ENCODE assay signal across 9 cellular contexts in the genomic region with DNA sequence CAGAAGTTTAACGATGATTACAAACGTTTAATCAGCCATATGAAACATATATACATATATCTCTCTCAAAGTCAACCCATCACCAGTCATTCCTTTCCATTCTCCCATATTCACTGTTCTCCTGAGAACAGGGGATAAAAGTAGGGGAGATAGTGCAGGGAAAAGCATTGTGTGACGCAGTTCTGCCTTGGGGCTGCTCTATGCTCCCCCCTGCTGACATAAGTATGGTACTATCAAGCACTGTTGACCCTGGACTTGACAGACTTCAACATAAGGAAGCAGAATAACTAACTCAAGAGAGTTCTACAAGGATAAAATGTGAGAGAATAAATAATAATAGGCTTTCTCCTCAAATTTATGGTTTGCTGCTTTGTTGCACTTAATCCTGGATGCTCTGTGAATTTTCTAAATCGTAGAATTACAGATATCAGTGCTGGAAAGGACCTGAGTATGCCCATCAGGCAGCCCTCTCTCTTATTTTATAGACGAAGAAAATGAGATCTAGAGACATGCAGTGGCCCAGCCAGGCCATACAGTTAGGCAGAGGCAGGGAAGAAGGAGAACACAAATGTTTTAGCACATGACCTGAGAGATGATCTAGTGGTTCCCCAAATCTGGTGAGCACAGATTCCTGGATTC.
DNase-seq lines count a peak whose midpoint lies in the region; ATAC-seq, FAIRE-seq and TF ChIP-seq lines count a peak whose summit lies in the region.
"Had no signal": no experiment of that assay in that cellular context is flagged by ENCODE, and none has a peak within 500 bp of the region (broad histone marks: within the 10 kb centered on the region; RNA-seq: fewer than 3 reads in every experiment).

No MANE protein-coding gene starts in this region.

- FAIRE-seq in H1 (lab: Jason Lieb, UNC): peak; percentile 63

- no peak overlapping the region for H3K4ac ChIP-seq in H1 (replicated peaks; ENCODE audit: insufficient read length, low read depth, low read length)

- POLR2A ChIA-PET in H1 (lab: Charles Lee; ENCODE audit: partially characterized antibody): interaction anchor here (2.1 kb wide), 1 partner anchor 11 kb away, joined by 6 read pairs; no protein-coding TSS in a partner anchor

- H3K9me3 ChIP-seq in H1 (ENCODE audit: insufficient read depth in 2 of 2, low read depth in 1 of 2, low read length in 1 of 2) (no peaks in the 10 kb centered on the region), esophagus muscularis mucosa (no peaks in the 10 kb centered on the region)

- CTCF ChIA-PET in H1 (lab: Charles Lee; ENCODE audit: partially characterized antibody): interaction anchor here (0.6 to 3.4 kb wide), 24 partner anchors 12 to 257 kb away, joined by 3 to 21 read pairs (median 4); no protein-coding TSS in a partner anchor

- no peak overlapping the region for H2BK5ac ChIP-seq in H1 (ENCODE audit: low read depth, low read length)

- H2BK120ac ChIP-seq in H1 (replicated peaks; ENCODE audit: low read depth, low read length): no peak overlapping the region

- no peaks in the 10 kb centered on the region for H3K9me3 Mint-ChIP-seq in mesothelial cell of epicardium

- no peak overlapping the region for H2BK15ac ChIP-seq in H1 (ENCODE audit: low read length)

- TF ChIP-seq RAD21 in H1 (IDR thresholded peaks at IDR 0.05 in 1 of 2, conservative IDR thresholded peaks at IDR 0.05 in 1 of 2; ENCODE audit: low read depth in 2 of 2, low read length in 2 of 2): peak; percentile 74 to 78

- intact Hi-C loops in esophagus muscularis mucosa (cut with DNase I): no loop called here

- no peaks in the 10 kb centered on the region for H4K20me1 ChIP-seq in H1 (replicated peaks in 1 of 2; ENCODE audit: control insufficient read depth in 1 of 2, insufficient read depth in 2 of 2, low read length in 2 of 2)

- peaks cover 13% of the 10 kb centered on the region for H3K4me1 Mint-ChIP-seq in mesothelial cell of epicardium

- H2AK5ac ChIP-seq in H1 (ENCODE audit: low read depth, low read length): no peak overlapping the region

- H3K4me1 ChIP-seq in H1 (replicated peaks in 1 of 4; ENCODE audit: control insufficient read depth in 3 of 4, insufficient read depth in 4 of 4, low read length in 3 of 4): peaks cover 0 to 6% (median 2%) of the 10 kb centered on the region in 4 experiments; a peak in 1 of 7 replicates
- peaks cover 0 to 3% (median under 1%) of the 10 kb centered on the region in 4 donors for H3K4me1 ChIP-seq in esophagus muscularis mucosa

- H3K9ac ChIP-seq in H1 (replicated peaks in 1 of 4; ENCODE audit: extremely low read depth in 1 of 4, low read depth in 3 of 4, low read length in 3 of 4): no peak overlapping the region

- H3K4me2 ChIP-seq in H1 (ENCODE audit: insufficient read depth in 1 of 2, low read depth in 2 of 2, low read length in 2 of 2): no peak overlapping the region

- H3K79me1 ChIP-seq in H1 (ENCODE audit: low read depth, low read length): no peaks in the 10 kb centered on the region

- H2BK12ac ChIP-seq in H1 (ENCODE audit: low read depth, low read length): no peak overlapping the region

- no peak for ATAC-seq in HG02852 (IDR thresholded peaks at IDR 0.05; ENCODE audit: unreplicated experiment)

- no peaks in the 10 kb centered on the region for H3K36me3 ChIP-seq in H1 (ENCODE audit: control insufficient read depth in 2 of 4, insufficient read depth in 4 of 4, low read length in 3 of 4)
- H3K36me3 ChIP-seq in esophagus muscularis mucosa: no peaks in the 10 kb centered on the region

- no peak overlapping the region for H2BK20ac ChIP-seq in H1 (ENCODE audit: low read length)

- no peak overlapping the region for H3K4me3 Mint-ChIP-seq in mesothelial cell of epicardium
- H3K4me3 Mint-ChIP-seq: activated naive CD8-positive, alpha-beta T cell had no signal

- no peak overlapping the region for H4K91ac ChIP-seq in H1 (replicated peaks; ENCODE audit: insufficient read length, low read length)

- peaks cover 0 to 1% (median 0%) of the 10 kb centered on the region in 4 experiments; a peak in 2 of 7 replicates for H3K27me3 ChIP-seq in H1 (replicated peaks in 1 of 4; ENCODE audit: control insufficient read depth in 3 of 4, extremely low read depth in 1 of 4, insufficient read depth in 3 of 4, low read length in 3 of 4)
- H3K27me3 ChIP-seq in esophagus muscularis mucosa: no peaks in the 10 kb centered on the region

- TF ChIP-seq EP300 in H1 (IDR thresholded peaks at IDR 0.05; ENCODE audit: borderline replicate concordance in 1 of 2, low read depth in 2 of 2, low read length in 2 of 2) (no peak), esophagus muscularis mucosa (IDR thresholded peaks at IDR 0.05) (no peak)

- H4K5ac ChIP-seq in H1 (ENCODE audit: insufficient read length, low read depth, low read length): no peak overlapping the region

- H3K27ac ChIP-seq in H1 (ENCODE audit: low read depth, low read length) (no peak overlapping the region), esophagus muscularis mucosa (replicated peaks in 1 of 4) (no peak overlapping the region)

- TF ChIP-seq POLR2A in H1 (IDR thresholded peaks at IDR 0.05; ENCODE audit: control extremely low read depth in 1 of 2, low read depth in 2 of 2, low read length in 2 of 2): no peak
- no peak for TF ChIP-seq POLR2A in esophagus muscularis mucosa (IDR thresholded peaks at IDR 0.05; ENCODE audit: low read depth)

- DNase-seq in SHP77 (lab: John Stamatoyannopoulos, UW) (peak; percentile 29 to 37), SHP77 treated with DMSO at 0.1 percent for 48 hours (lab: John Stamatoyannopoulos, UW) (no peak), LoVo (ENCODE audit: low spot score) (peak; percentile 66), SK-MEL-5 (ENCODE audit: low read depth, low spot score) (peak; percentile 81), H1 (ENCODE audit: low read depth in 1 of 2, low spot score in 2 of 2) (no peak), mesothelial cell of epicardium (ENCODE audit: low spot score in 2 of 2, unreplicated experiment in 2 of 2) (no peak), esophagus muscularis mucosa (ENCODE audit: extremely low spot score) (no peak)

- no peaks in the 10 kb centered on the region for H3K23me2 ChIP-seq in H1 (ENCODE audit: low read depth, low read length)

- TF ChIP-seq CTCF in H1 (IDR thresholded peaks at IDR 0.05; ENCODE audit: control extremely low read depth in 1 of 3, insufficient read depth in 1 of 3, low read depth in 1 of 3, low read length in 3 of 3) (peak; percentile 67 to 84 (median 67)), mesothelial cell of epicardium (IDR thresholded peaks at IDR 0.05; ENCODE audit: unreplicated experiment) (peak; percentile 42), esophagus muscularis mucosa (IDR thresholded peaks at IDR 0.05) (peak in 1 of 3 experiments; percentile 49)

- no peak overlapping the region for H2AFZ ChIP-seq in H1 (ENCODE audit: low read length)

- no peak overlapping the region for H3K27ac Mint-ChIP-seq in mesothelial cell of epicardium
- H3K27ac Mint-ChIP-seq: activated naive CD8-positive, alpha-beta T cell had no signal

- H3K56ac ChIP-seq in H1 (replicated peaks; ENCODE audit: insufficient read length, low read depth, low read length): no peak overlapping the region

- no peaks in the 10 kb centered on the region for H3K27me3 Mint-ChIP-seq in mesothelial cell of epicardium (ENCODE audit: low read depth)

- no peaks in the 10 kb centered on the region for H3K36me3 Mint-ChIP-seq in mesothelial cell of epicardium
- H3K36me3 Mint-ChIP-seq: activated naive CD8-positive, alpha-beta T cell had no signal

- H3K18ac ChIP-seq in H1 (ENCODE audit: extremely low read depth, low read length): no peak overlapping the region

- no peak overlapping the region for H3K4me3 ChIP-seq in H1 (ENCODE audit: extremely low read depth in 1 of 4, insufficient read depth in 2 of 4, low read depth in 3 of 4, low read length in 4 of 4)
- H3K4me3 ChIP-seq in esophagus muscularis mucosa: no peak overlapping the region

- no peak overlapping the region for H3K14ac ChIP-seq in H1 (ENCODE audit: insufficient read length)

- WGBS in H1 (ENCODE audit: extremely low coverage in 1 of 2, insufficient coverage in 1 of 2, insufficient read length in 1 of 2, insufficient replicate concordance in 2 of 2, low coverage in 1 of 2, low lambda C conversion rate in 2 of 2, missing lambda C conversion rate in 1 of 2), 2 experiments: 58% methylated on average over 5 of the region's 5 CpGs; no CpG with 5 or more reads in 1 of the 2 experiments
- 70% methylated on average over 5 of the region's 5 CpGs for WGBS in esophagus muscularis mucosa

- no peak overlapping the region for H3K23ac ChIP-seq in H1 (ENCODE audit: insufficient read length)

- H4K8ac ChIP-seq in H1 (ENCODE audit: extremely low read depth, insufficient read depth, low read length): no peak overlapping the region

- H3K79me2 ChIP-seq in H1 (ENCODE audit: control insufficient read depth in 1 of 2, insufficient read depth in 2 of 2, low read length in 2 of 2): no peaks in the 10 kb centered on the region

- in situ Hi-C loops in SK-MEL-5 (cut with HindIII; ENCODE audit: low pct_unique_long_range_greater_than_20kb, low sequenced_read_pairs): no loop called here

TF ChIP-seq in H1, 55 proteins besides CTCF, POLR2A, EP300 and RAD21:
- TF ChIP-seq RBBP5 (IDR thresholded peaks at IDR 0.05; ENCODE audit: borderline replicate concordance, low read depth, low read length) (no peak), CREB1 (IDR thresholded peaks at IDR 0.05) (peak; percentile 47; the same call in 1 of the 2 replicates)

Comparison
In these comparisons a context has a peak if more than half of its experiments do, and no peak if none do; other contexts are left out.
1. DNase-seq: peak in SHP77 (2 of 2), LoVo (single experiment) and SK-MEL-5 (single experiment); none in SHP77 treated with DMSO at 0.1 percent for 48 hours (single experiment), H1 (0 of 2), mesothelial cell of epicardium (0 of 2) and esophagus muscularis mucosa (single experiment).